Comparison of ENCODE assay signal across 17 cellular contexts in genomic region chr6:47288245-47289090, GRCh38. TPM values are rescaled to one million over a fixed set of nuclear protein-coding genes. Genes with fewer than 3 reads are reported as not detected.
DNase-seq lines count a peak whose midpoint lies in the region; ATAC-seq, FAIRE-seq and TF ChIP-seq lines count a peak whose summit lies in the region.
"Had no signal": no experiment of that assay in that cellular context is flagged by ENCODE, and none has a peak within 500 bp of the region (broad histone marks: within the 10 kb centered on the region; RNA-seq: fewer than 3 reads in every experiment).

No MANE protein-coding gene starts in this region.

- CTCF ChIA-PET in CD8-positive, alpha-beta memory T cell (lab: Charles Lee) = interaction anchor here (0.7 to 1.2 kb wide), 2 partner anchors 10 to 61 kb away, joined by 3 read pairs; no protein-coding TSS in a partner anchor

- no peaks in the 10 kb centered on the region for H3K4me1 ChIP-seq in CD8-positive, alpha-beta memory T cell (ENCODE audit: insufficient read depth, low read length)
- H3K4me1 ChIP-seq in vagina = no peaks in the 10 kb centered on the region
- H3K4me1 ChIP-seq: transverse colon had no signal

- POLR2A ChIA-PET in CD8-positive, alpha-beta memory T cell (lab: Charles Lee) = no interaction called here

- intact Hi-C loops in vagina (cut with DNase I) = no loop called here

- H3K36me3 ChIP-seq in CD8-positive, alpha-beta memory T cell (ENCODE audit: insufficient read depth, low read length) = no peaks in the 10 kb centered on the region
- H3K36me3 ChIP-seq in vagina = no peaks in the 10 kb centered on the region
- H3K36me3 ChIP-seq: transverse colon had no signal

- H3K27ac ChIP-seq in CD8-positive, alpha-beta memory T cell (ENCODE audit: low read depth, low read length) = no peak overlapping the region
- no peak overlapping the region for H3K27ac ChIP-seq in vagina
- H3K27ac ChIP-seq: transverse colon had no signal

- DNase-seq in DMS 273 (lab: John Stamatoyannopoulos, UW; ENCODE audit: unreplicated experiment) (peak; percentile 65), H54 (ENCODE audit: insufficient read length, low spot score) (no peak), NCI-H526 (lab: John Stamatoyannopoulos, UW) (peak; percentile 36 to 54), MV-4-11 (lab: John Stamatoyannopoulos, UW) (no peak), vagina (ENCODE audit: extremely low spot score in 2 of 2) (no peak)
- no peak for DNase-seq in CD8-positive, alpha-beta memory T cell
- DNase-seq: activated CD4-positive, alpha-beta T cell treated with anti-CD3 and anti-CD28 coated beads for 4 hours; activated T-cell treated with anti-CD3 and anti-CD28 coated beads, Interleukin-2, amount 50 U/mL, for 48 hours; dermis blood vessel endothelial cell; GF-D8; left colon; transverse colon had no signal

- no peak overlapping the region for H3K27ac Mint-ChIP-seq in CD8-positive, alpha-beta memory T cell
- H3K27ac Mint-ChIP-seq: T-helper 1 cell treated with Interleukin-12 subunit alpha and Interleukin-12 subunit beta and Interleukin-4 antibody, amounts not matched to agents 30 μg/mL and 1 μg/mL, for 36 hours had no signal

- FAIRE-seq in H54 (lab: Jason Lieb, UNC) = peak; percentile 20
- peak; percentile 38 for FAIRE-seq in islet of Langerhans (lab: Jason Lieb, UNC)
- FAIRE-seq: RCC 7860 had no signal

- H3K4me3 Mint-ChIP-seq in CD8-positive, alpha-beta memory T cell = no peak overlapping the region
- H3K4me3 Mint-ChIP-seq: T-helper 1 cell treated with Interleukin-12 subunit alpha and Interleukin-12 subunit beta and Interleukin-4 antibody, amounts not matched to agents 30 μg/mL and 1 μg/mL, for 36 hours had no signal

- no peaks in the 10 kb centered on the region for H3K27me3 ChIP-seq in CD8-positive, alpha-beta memory T cell (ENCODE audit: insufficient read depth, low read length, poor library complexity, severe bottlenecking)
- H3K27me3 ChIP-seq in vagina = no peaks in the 10 kb centered on the region
- H3K27me3 ChIP-seq: transverse colon had no signal

- no peaks in the 10 kb centered on the region for H3K4me1 Mint-ChIP-seq in CD8-positive, alpha-beta memory T cell

- no peaks in the 10 kb centered on the region for H3K9me3 ChIP-seq in CD8-positive, alpha-beta memory T cell (ENCODE audit: low read length)
- no peaks in the 10 kb centered on the region for H3K9me3 ChIP-seq in vagina
- H3K9me3 ChIP-seq: transverse colon had no signal

- H3K4me3 ChIP-seq in CD8-positive, alpha-beta memory T cell (ENCODE audit: low read length) = no peak overlapping the region
- H3K4me3 ChIP-seq in vagina = no peak overlapping the region
- H3K4me3 ChIP-seq: K562, transverse colon had no signal

- peaks cover 0 to 4% of the 10 kb centered on the region in 2 donors for H3K27me3 Mint-ChIP-seq in CD8-positive, alpha-beta memory T cell

- peaks cover 0 to 2% (median 0%) of the 10 kb centered on the region in 5 donors for H3K9me3 Mint-ChIP-seq in CD8-positive, alpha-beta memory T cell

- H3K36me3 Mint-ChIP-seq in CD8-positive, alpha-beta memory T cell = no peaks in the 10 kb centered on the region

- TF ChIP-seq CTCF in vagina (IDR thresholded peaks at IDR 0.05) = no peak

- no peak for ATAC-seq in GM18867 (IDR thresholded peaks at IDR 0.05; ENCODE audit: unreplicated experiment)
- ATAC-seq: K562, left colon had no signal

- TF ChIP-seq POLR2A in H54 (IDR thresholded peaks at IDR 0.05; ENCODE audit: low read depth, low read length) = no peak
- TF ChIP-seq POLR2A in vagina (IDR thresholded peaks at IDR 0.05) = no peak

RNA-seq across cellular contexts. Expression of gene TNFRSF21, which starts 21.2 kb away (rescaled TPM):
- 1 to 10 TPM; 1.7 to 1.8 TPM for total RNA-seq in CD8-positive, alpha-beta memory T cell
- polyA plus RNA-seq in CD8-positive, alpha-beta memory T cell = 0.06 TPM
- 30.4 TPM for total RNA-seq in vagina

Comparison
In these comparisons a context has a peak if more than half of its experiments do, and no peak if none do; other contexts are left out.
1. DNase-seq: peak in DMS 273 (single experiment) and NCI-H526 (2 of 2); none in H54 (single experiment), CD8-positive, alpha-beta memory T cell (0 of 5), MV-4-11 (single experiment) and vagina (0 of 2).
2. RNA of gene TNFRSF21, which starts 21.2 kb away (total RNA-seq): 30.4 TPM in vagina (single experiment); 1.7 to 1.8 TPM in CD8-positive, alpha-beta memory T cell; every median in the first group is over 10 times any median in the second.